Comparison of ENCODE assay signal across 1 cellular context in genomic region chr17:48254896-48255295, GRCh38.
TF ChIP-seq lines count a peak whose summit lies in the region.

No MANE protein-coding gene starts in this region.

TF ChIP-seq in HCT116, 20 proteins besides CTCF, POLR2A, EP300 and RAD21 (continued from another document):
- no peak for TF ChIP-seq REST (IDR thresholded peaks at IDR 0.05; ENCODE audit: low read depth)
- TF ChIP-seq JUND (IDR thresholded peaks at IDR 0.05): no peak
- TF ChIP-seq CBX3 (IDR thresholded peaks at IDR 0.05; ENCODE audit: low read depth): no peak
- TF ChIP-seq SP1 (IDR thresholded peaks at IDR 0.05; ENCODE audit: low read depth): no peak
- no peak for TF ChIP-seq ZFX (IDR thresholded peaks at IDR 0.05)
- no peak for TF ChIP-seq ZNF274 (IDR thresholded peaks at IDR 0.05; ENCODE audit: low read depth, low read length)
- no peak for TF ChIP-seq SIN3A (IDR thresholded peaks at IDR 0.05; ENCODE audit: low read depth)
- TF ChIP-seq ELF1 (IDR thresholded peaks at IDR 0.05; ENCODE audit: borderline replicate concordance, low read depth): no peak
- no peak for TF ChIP-seq TCF7L2 (IDR thresholded peaks at IDR 0.05; ENCODE audit: borderline replicate concordance, extremely low read depth, insufficient read depth, insufficient read length)
- TF ChIP-seq YY1 (IDR thresholded peaks at IDR 0.05; ENCODE audit: extremely low read depth, insufficient replicate concordance, low read depth, low read length): no peak
- TF ChIP-seq MAX (IDR thresholded peaks at IDR 0.05): no peak
- TF ChIP-seq FOSL1 (IDR thresholded peaks at IDR 0.05; ENCODE audit: low read depth): no peak
